Comparison of ENCODE assay signal across 8 cellular contexts in the genomic region with DNA sequence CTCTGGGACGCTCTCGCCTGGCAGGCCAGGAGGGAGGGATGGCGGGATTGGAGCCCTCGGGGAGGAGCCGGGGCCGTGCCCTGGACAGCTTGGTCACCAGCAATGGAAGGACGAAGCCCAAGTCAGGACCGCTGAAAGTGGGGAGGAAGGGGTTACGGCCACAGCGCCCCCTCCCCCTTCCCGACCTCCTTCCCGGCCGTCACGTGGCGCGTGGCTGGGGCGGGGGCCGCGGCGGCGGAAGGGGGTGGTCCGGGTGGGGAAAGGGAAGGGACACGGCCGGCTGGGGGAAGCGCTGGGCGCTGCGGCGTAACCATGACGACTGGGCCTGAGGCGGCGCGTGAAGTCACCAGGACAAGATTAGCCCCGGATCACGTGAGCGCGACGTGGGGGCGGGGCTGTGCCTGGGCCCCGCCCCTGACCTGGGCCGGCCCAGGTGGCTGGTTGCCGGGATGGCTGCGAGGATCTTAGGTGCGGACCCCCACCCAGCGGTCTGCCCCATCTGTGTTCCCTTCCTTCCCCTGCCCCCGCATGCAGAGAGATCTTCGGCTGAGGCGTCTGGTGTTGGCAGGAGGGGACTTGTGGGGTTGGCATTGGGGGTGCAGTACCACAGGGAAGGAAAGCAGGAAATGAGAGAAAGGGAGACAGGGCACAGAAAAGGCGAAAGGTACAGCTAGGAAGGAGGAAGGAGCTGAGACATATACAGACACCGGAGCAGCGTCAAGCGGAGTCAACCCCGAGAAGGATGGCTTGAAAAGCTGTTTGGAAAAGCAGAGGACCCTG. TPM values are rescaled to one million over a fixed set of nuclear protein-coding genes. Genes with fewer than 3 reads are reported as not detected.
A peak's percentile ranks its signal among the peaks of the same experiment; 100 is the strongest.
DNase-seq lines count a peak whose midpoint lies in the region; ATAC-seq and TF ChIP-seq lines count a peak whose summit lies in the region.

No MANE protein-coding gene starts in this region.

- TF ChIP-seq POLR2A in adrenal gland (IDR thresholded peaks at IDR 0.05): peak; percentile 16 to 62

- peak; percentile 93 for DNase-seq in GM10248 (ENCODE audit: extremely low spot score)
- peak; percentile 93 to 97 (median 95) for DNase-seq in NCI-H1417 (lab: John Stamatoyannopoulos, UW)
- peak; percentile 61 to 88 (median 78) for DNase-seq in T-cell
- DNase-seq in adrenal gland: peak; percentile 94 to 97 (median 95)
- peak; percentile 89 to 92 for DNase-seq in heart right ventricle
- peak; percentile 99 for DNase-seq in posterior vena cava (ENCODE audit: low spot score)
- peak; percentile 97 for DNase-seq in type B pancreatic cell (ENCODE audit: extremely low spot score, unreplicated experiment)

- H3K4me3 Mint-ChIP-seq in T-cell: peak overlapping the region; percentile 87 to 95 (median 94)
- peak overlapping the region; percentile 97 for H3K4me3 Mint-ChIP-seq in type B pancreatic cell

- peak overlapping the region; percentile 24 to 89 (median 63) for H3K27ac ChIP-seq in adrenal gland
- H3K27ac ChIP-seq in heart right ventricle: peak overlapping the region in 9 of 10 donors; percentile 53 to 92 (median 86)

- H3K36me3 Mint-ChIP-seq in T-cell (no peaks in the 10 kb centered on the region), type B pancreatic cell (peaks cover 5% of the 10 kb centered on the region)

- 1 to 5% (median 2%) methylated on average over 9 to 52 of the region's 52 CpGs for WGBS in adrenal gland, 4 donors
- 2% methylated on average over 40 to 51 of the region's 52 CpGs for WGBS in heart right ventricle, 2 donors

- H3K9me3 Mint-ChIP-seq in T-cell (no peaks in the 10 kb centered on the region), type B pancreatic cell (peaks cover 3% of the 10 kb centered on the region)

- intact Hi-C loops in adrenal gland (cut with DNase I) (no loop called here), heart right ventricle (cut with DNase I) (loop anchor here in 4 of 10 donors (2.0 to 5.0 kb wide), 3 partner anchors 14 to 41 kb away; a partner anchor contains a TSS), posterior vena cava (cut with DNase I) (no loop called here)

- peaks cover 12 to 32% of the 10 kb centered on the region in 2 donors for H3K4me1 ChIP-seq in adrenal gland (replicated peaks in 1 of 2)
- H3K4me1 ChIP-seq in heart right ventricle: peaks cover 0 to 48% (median 26%) of the 10 kb centered on the region in 9 donors

- no peaks in the 10 kb centered on the region for H3K27me3 ChIP-seq in adrenal gland
- H3K27me3 ChIP-seq in heart right ventricle: no peaks in the 10 kb centered on the region

- H3K27me3 Mint-ChIP-seq in T-cell (no peaks in the 10 kb centered on the region), type B pancreatic cell (no peaks in the 10 kb centered on the region)

- H3K4me3 ChIP-seq in adrenal gland: peak overlapping the region in 3 of 4 donors; percentile 51 to 57 (median 52)
- H3K4me3 ChIP-seq in heart right ventricle: peak overlapping the region; percentile 4 to 66 (median 60)

- H3K9me3 ChIP-seq in adrenal gland (replicated peaks in 1 of 3): no peaks in the 10 kb centered on the region
- no peaks in the 10 kb centered on the region for H3K9me3 ChIP-seq in heart right ventricle

- CTCF ChIA-PET in GM10248 (lab: Yijun Ruan, JAX) (interaction anchor here (1.0 to 5.5 kb wide), 5 partner anchors 10 to 172 kb away, joined by 3 to 23 read pairs (median 8); a partner anchor contains a TSS), T-cell (lab: Charles Lee) (interaction anchor here (0.5 to 1.2 kb wide), 3 partner anchors 172 to 1250 kb away, joined by 3 to 4 read pairs (median 3); no protein-coding TSS in a partner anchor)

- ATAC-seq in HG02623 (IDR thresholded peaks at IDR 0.05; ENCODE audit: unreplicated experiment) (peak; percentile 92), T-cell (replicated peaks in 1 of 4) (peak; percentile 92 to 94 (median 93)), heart right ventricle (peak; percentile 92 to 95 (median 94))

- no peaks in the 10 kb centered on the region for H3K36me3 ChIP-seq in adrenal gland (replicated peaks in 1 of 2)
- H3K36me3 ChIP-seq in heart right ventricle: peaks cover 0 to 5% (median 0%) of the 10 kb centered on the region in 9 donors

- H3K27ac Mint-ChIP-seq in T-cell (peak overlapping the region; percentile 95), type B pancreatic cell (peak overlapping the region; percentile 97)

- H3K4me1 Mint-ChIP-seq in T-cell (peaks cover 28 to 44% (median 32%) of the 10 kb centered on the region in 3 donors), type B pancreatic cell (ENCODE audit: unreplicated experiment) (peaks cover 44% of the 10 kb centered on the region)

- POLR2A ChIA-PET in GM10248 (lab: Yijun Ruan, JAX): no interaction called here
- POLR2A ChIA-PET in T-cell (lab: Charles Lee): interaction anchor here (0.5 to 1.2 kb wide), 3 partner anchors 11 to 233 kb away, joined by 3 to 8 read pairs (median 5); no protein-coding TSS in a partner anchor

- no peak for TF ChIP-seq CTCF in GM10248 (IDR thresholded peaks at IDR 0.05; ENCODE audit: control extremely low read depth, extremely low read depth, low read depth, missing control alignments)
- no peak for TF ChIP-seq CTCF in adrenal gland (IDR thresholded peaks at IDR 0.05)
- TF ChIP-seq CTCF in heart right ventricle (IDR thresholded peaks at IDR 0.05): peak in 3 of 9 donors; percentile 30 to 40 (median 30)
- no peak for TF ChIP-seq CTCF in type B pancreatic cell (conservative IDR thresholded peaks at IDR 0.05)

RNA-seq across cellular contexts. Expression of a gene that starts 6.2 kb away (rescaled TPM):
- total RNA-seq in T-cell: 10 to 100 TPM; 21.4 to 29.9 (median 25.9) TPM
- total RNA-seq in adrenal gland: 10 to 100 TPM in 6 of 8 donors, 1 to 10 TPM in 2; 7.5 to 25.4 (median 16.7) TPM
- 10 to 100 TPM in 2 of 3 donors, 1 to 10 TPM in 1; 6.9 to 85.1 (median 69.8) TPM for polyA plus RNA-seq in adrenal gland
- 10 to 100 TPM in 1 of 10 donors, 1 to 10 TPM in 9; 2.9 to 10.1 (median 4.3) TPM for total RNA-seq in heart right ventricle
- 10 to 100 TPM in 1 of 2 donors, 1 to 10 TPM in 1; 6.5 to 19.4 TPM for polyA plus RNA-seq in heart right ventricle
- 10 to 100 TPM; 21.7 to 29.4 TPM for total RNA-seq in posterior vena cava
- 10.6 and 31.6 TPM in 2 replicates for total RNA-seq in type B pancreatic cell (ENCODE audit: low replicate concordance)

RNA-seq across cellular contexts. Expression of a gene that starts 8.1 kb away (rescaled TPM):
- total RNA-seq in T-cell (10 to 100 TPM; 31.4 to 44.7 (median 39.1) TPM), adrenal gland (10 to 100 TPM; 22.6 to 41.7 (median 30.6) TPM), heart right ventricle (10 to 100 TPM in 7 of 10 donors, 1 to 10 TPM in 3; 7.0 to 13.7 (median 11.0) TPM), posterior vena cava (10 to 100 TPM; 12.8 to 16.8 TPM), type B pancreatic cell (ENCODE audit: low replicate concordance) (46.4 and 52.3 TPM in 2 replicates)
- polyA plus RNA-seq in adrenal gland (10 to 100 TPM; 14.9 to 72.9 (median 51.7) TPM), heart right ventricle (10 to 100 TPM; 17.6 to 21.2 TPM)

RNA-seq across cellular contexts. Expression of a gene that starts 14.3 kb away (rescaled TPM):
- total RNA-seq in T-cell (not detected), adrenal gland (not detected), heart right ventricle (not detected), posterior vena cava (not detected), type B pancreatic cell (ENCODE audit: low replicate concordance) (not detected in 2 replicates)
- polyA plus RNA-seq in adrenal gland (under 1 TPM in 1 of 3 donors, not detected in 2; 0.27 TPM), heart right ventricle (not detected)

RNA-seq across cellular contexts. Expression of a gene that starts 41.1 kb away (rescaled TPM):
- 1,000 to 10,000 TPM in 2 of 5 donors, 100 to 1,000 TPM in 3; 707 to 1,066 (median 764) TPM for total RNA-seq in T-cell
- 1,000 to 10,000 TPM in 2 of 8 donors, 100 to 1,000 TPM in 6; 300 to 1,158 (median 628) TPM for total RNA-seq in adrenal gland
- 100 to 1,000 TPM; 521 to 757 (median 545) TPM for polyA plus RNA-seq in adrenal gland
- 100 to 1,000 TPM; 492 to 579 (median 559) TPM for total RNA-seq in heart right ventricle
- 100 to 1,000 TPM; 281 to 288 TPM for polyA plus RNA-seq in heart right ventricle
- 100 to 1,000 TPM; 500 to 501 TPM for total RNA-seq in posterior vena cava
- total RNA-seq in type B pancreatic cell (ENCODE audit: low replicate concordance): 825 and 1,222 TPM in 2 replicates

RNA-seq across cellular contexts. Expression of a gene that starts 51.5 kb away (rescaled TPM):
- 100 to 1,000 TPM; 175 to 215 (median 187) TPM for total RNA-seq in T-cell
- total RNA-seq in adrenal gland: 100 to 1,000 TPM in 6 of 8 donors, 10 to 100 TPM in 2; 68.2 to 233 (median 154) TPM
- 100 to 1,000 TPM; 127 to 407 (median 130) TPM for polyA plus RNA-seq in adrenal gland
- total RNA-seq in heart right ventricle: 10 to 100 TPM; 28.6 to 70.0 (median 55.4) TPM
- polyA plus RNA-seq in heart right ventricle: 100 to 1,000 TPM in 1 of 2 donors, 10 to 100 TPM in 1; 40.4 to 122 TPM
- total RNA-seq in posterior vena cava: 100 to 1,000 TPM in 1 of 2 donors, 10 to 100 TPM in 1; 99.1 to 102 TPM
- 88.1 and 142 TPM in 2 replicates for total RNA-seq in type B pancreatic cell (ENCODE audit: low replicate concordance)

Comparison
In these comparisons a context has a peak if more than half of its experiments do, and no peak if none do; other contexts are left out.
1. Peak in every context shown above with its lines: DNase-seq, ATAC-seq, H3K4me3 ChIP-seq and H3K27ac ChIP-seq.